ENCODE assay signal across 1 cellular context in the genomic region with DNA sequence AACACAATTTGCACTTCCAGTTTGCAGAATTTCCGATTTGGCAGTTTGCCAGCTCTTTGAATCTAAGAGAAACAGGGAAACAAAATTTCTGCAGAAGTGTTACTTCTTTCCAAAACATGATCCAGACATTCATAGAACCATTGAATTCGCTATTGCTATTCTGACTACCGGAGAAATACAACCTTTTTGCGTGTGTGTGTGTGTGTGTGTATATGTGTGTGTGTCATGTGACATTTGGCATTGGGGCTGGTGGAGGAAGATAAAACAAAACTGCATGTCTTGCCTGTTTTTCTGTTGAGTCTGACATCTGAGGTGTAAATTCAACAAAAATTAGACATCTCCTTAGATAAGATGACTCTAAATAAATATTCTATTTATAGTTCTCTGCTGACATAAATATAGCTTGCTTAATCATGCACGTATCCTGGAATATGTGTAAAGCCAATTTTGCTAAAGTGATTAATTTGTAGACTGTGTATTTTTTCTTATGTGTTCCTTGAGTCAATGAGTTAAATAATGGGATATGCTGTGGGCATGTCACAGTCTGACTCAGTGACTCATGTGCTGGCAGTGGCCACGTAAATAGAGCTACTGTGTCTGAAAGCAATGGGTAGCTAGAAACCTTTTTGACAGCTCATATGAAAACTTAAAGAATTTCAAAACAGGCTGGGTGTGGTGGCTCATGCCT.
TF ChIP-seq lines count a peak whose summit lies in the region.

No MANE protein-coding gene starts in this region.

TF ChIP-seq in K562, 482 proteins besides CTCF, POLR2A, EP300 and RAD21 (continued from another document):
- TF ChIP-seq TSHZ1 (CRISPR knock-in tag; IDR thresholded peaks at IDR 0.05) (no peak), DMBX1 (CRISPR knock-in tag; IDR thresholded peaks at IDR 0.05; ENCODE audit: borderline replicate concordance) (no peak), SMC3 (conservative IDR thresholded peaks at IDR 0.05; ENCODE audit: insufficient read depth, low read depth, low read length) (no peak), ZMIZ1 (IDR thresholded peaks at IDR 0.05; ENCODE audit: low read depth in 2 of 2, low read length in 2 of 2) (no peak), POLR2G (IDR thresholded peaks at IDR 0.05; ENCODE audit: low read depth, low read length) (no peak), XRCC4 (IDR thresholded peaks at IDR 0.05; ENCODE audit: extremely low read depth, insufficient read depth, insufficient read length) (no peak), POLR2B (IDR thresholded peaks at IDR 0.05; ENCODE audit: low read depth, partially characterized antibody) (no peak), NEUROD1 (IDR thresholded peaks at IDR 0.05; ENCODE audit: borderline replicate concordance, low read depth, low read length, partially characterized antibody) (peak; percentile 28)
- TF ChIP-seq, protein P1, sequence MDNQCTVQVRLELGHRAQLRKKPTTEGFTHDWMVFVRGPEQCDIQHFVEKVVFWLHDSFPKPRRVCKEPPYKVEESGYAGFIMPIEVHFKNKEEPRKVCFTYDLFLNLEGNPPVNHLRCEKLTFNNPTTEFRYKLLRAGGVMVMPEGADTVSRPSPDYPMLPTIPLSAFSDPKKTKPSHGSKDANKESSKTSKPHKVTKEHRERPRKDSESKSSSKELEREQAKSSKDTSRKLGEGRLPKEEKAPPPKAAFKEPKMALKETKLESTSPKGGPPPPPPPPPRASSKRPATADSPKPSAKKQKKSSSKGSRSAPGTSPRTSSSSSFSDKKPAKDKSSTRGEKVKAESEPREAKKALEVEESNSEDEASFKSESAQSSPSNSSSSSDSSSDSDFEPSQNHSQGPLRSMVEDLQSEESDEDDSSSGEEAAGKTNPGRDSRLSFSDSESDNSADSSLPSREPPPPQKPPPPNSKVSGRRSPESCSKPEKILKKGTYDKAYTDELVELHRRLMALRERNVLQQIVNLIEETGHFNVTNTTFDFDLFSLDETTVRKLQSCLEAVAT (IDR thresholded peaks at IDR 0.05), result peak; percentile 38 to 62; a peak in 1 of 4 replicates
- TF ChIP-seq, protein P2, sequence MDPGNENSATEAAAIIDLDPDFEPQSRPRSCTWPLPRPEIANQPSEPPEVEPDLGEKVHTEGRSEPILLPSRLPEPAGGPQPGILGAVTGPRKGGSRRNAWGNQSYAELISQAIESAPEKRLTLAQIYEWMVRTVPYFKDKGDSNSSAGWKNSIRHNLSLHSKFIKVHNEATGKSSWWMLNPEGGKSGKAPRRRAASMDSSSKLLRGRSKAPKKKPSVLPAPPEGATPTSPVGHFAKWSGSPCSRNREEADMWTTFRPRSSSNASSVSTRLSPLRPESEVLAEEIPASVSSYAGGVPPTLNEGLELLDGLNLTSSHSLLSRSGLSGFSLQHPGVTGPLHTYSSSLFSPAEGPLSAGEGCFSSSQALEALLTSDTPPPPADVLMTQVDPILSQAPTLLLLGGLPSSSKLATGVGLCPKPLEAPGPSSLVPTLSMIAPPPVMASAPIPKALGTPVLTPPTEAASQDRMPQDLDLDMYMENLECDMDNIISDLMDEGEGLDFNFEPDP (CRISPR knock-in tag; IDR thresholded peaks at IDR 0.05), result no peak
- TF ChIP-seq, protein P3, sequence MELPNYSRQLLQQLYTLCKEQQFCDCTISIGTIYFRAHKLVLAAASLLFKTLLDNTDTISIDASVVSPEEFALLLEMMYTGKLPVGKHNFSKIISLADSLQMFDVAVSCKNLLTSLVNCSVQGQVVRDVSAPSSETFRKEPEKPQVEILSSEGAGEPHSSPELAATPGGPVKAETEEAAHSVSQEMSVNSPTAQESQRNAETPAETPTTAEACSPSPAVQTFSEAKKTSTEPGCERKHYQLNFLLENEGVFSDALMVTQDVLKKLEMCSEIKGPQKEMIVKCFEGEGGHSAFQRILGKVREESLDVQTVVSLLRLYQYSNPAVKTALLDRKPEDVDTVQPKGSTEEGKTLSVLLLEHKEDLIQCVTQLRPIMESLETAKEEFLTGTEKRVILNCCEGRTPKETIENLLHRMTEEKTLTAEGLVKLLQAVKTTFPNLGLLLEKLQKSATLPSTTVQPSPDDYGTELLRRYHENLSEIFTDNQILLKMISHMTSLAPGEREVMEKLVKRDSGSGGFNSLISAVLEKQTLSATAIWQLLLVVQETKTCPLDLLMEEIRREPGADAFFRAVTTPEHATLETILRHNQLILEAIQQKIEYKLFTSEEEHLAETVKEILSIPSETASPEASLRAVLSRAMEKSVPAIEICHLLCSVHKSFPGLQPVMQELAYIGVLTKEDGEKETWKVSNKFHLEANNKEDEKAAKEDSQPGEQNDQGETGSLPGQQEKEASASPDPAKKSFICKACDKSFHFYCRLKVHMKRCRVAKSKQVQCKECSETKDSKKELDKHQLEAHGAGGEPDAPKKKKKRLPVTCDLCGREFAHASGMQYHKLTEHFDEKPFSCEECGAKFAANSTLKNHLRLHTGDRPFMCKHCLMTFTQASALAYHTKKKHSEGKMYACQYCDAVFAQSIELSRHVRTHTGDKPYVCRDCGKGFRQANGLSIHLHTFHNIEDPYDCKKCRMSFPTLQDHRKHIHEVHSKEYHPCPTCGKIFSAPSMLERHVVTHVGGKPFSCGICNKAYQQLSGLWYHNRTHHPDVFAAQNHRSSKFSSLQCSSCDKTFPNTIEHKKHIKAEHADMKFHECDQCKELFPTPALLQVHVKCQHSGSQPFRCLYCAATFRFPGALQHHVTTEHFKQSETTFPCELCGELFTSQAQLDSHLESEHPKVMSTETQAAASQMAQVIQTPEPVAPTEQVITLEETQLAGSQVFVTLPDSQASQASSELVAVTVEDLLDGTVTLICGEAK (IDR thresholded peaks at IDR 0.05), result no peak; the same call in 1 of the 2 replicates
- TF ChIP-seq, protein P3 (CRISPR knock-in tag; IDR thresholded peaks at IDR 0.05), result no peak
